In genomic region chr16:20681821-20682736, GRCh38 we compare ENCODE assay signal across 1 cellular context.
A peak's percentile ranks its signal among the peaks of the same experiment; 100 is the strongest.
TF ChIP-seq lines count a peak whose summit lies in the region.

No MANE protein-coding gene starts in this region.

TF ChIP-seq in HepG2, 621 proteins besides CTCF, POLR2A, EP300 and RAD21:
- TF ChIP-seq TP53 (CRISPR knock-in tag; conservative IDR thresholded peaks at IDR 0.05) (no peak), ZNF367 (CRISPR knock-in tag; IDR thresholded peaks at IDR 0.05; ENCODE audit: borderline replicate concordance) (no peak), MEIS2 (CRISPR knock-in tag; IDR thresholded peaks at IDR 0.05) (no peak), ZNF354B (CRISPR knock-in tag; IDR thresholded peaks at IDR 0.05) (0 out of 2 replicates have a peak, but pooled peaks have one; percentile 42), ATF7 (IDR thresholded peaks at IDR 0.05) (0 out of 2 replicates have a peak, but pooled peaks have one; percentile 21), ATF7 (CRISPR knock-in tag; IDR thresholded peaks at IDR 0.05) (no peak)
